ENCODE assay signal across 11 cellular contexts in the genomic region with DNA sequence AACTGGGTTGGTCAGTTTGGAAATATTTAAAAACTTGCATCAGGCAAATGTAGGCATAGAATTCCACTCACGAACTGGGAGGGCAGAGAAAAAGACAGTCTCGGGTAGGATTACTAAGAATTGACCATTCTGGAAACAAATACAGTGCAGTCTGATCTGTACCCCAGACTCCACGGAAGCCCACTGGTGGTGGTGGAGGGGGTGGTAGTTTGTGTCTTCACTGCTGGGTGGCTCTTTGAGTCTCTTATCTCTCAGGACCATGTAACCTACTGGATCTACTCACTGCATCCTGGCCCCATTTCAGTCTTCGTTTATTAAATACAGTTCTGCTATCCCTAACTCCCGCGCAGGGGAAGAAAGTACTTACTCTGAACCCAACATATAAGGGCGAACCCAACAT. TPM values are rescaled to one million over a fixed set of nuclear protein-coding genes. Genes with fewer than 3 reads are reported as not detected.
A peak's percentile ranks its signal among the peaks of the same experiment; 100 is the strongest.
DNase-seq lines count a peak whose midpoint lies in the region; ATAC-seq and TF ChIP-seq lines count a peak whose summit lies in the region.
"Had no signal": no experiment of that assay in that cellular context is flagged by ENCODE, and none has a peak within 500 bp of the region (broad histone marks: within the 10 kb centered on the region; RNA-seq: fewer than 3 reads in every experiment).

No MANE protein-coding gene starts in this region.

- H3K9me3 ChIP-seq in colonic mucosa, result no peaks in the 10 kb centered on the region
- H3K9me3 ChIP-seq in mesodermal cell (ENCODE audit: control insufficient read depth, low read length), result no peaks in the 10 kb centered on the region
- no peaks in the 10 kb centered on the region for H3K9me3 ChIP-seq in aorta (ENCODE audit: control insufficient read depth, low read length)

- H3K4me1 ChIP-seq in colonic mucosa, result no peaks in the 10 kb centered on the region
- H3K4me1 ChIP-seq in mesodermal cell (ENCODE audit: control insufficient read depth, insufficient read depth, low read length, poor library complexity, severe bottlenecking), result peaks cover 18% of the 10 kb centered on the region
- H3K4me1 ChIP-seq in aorta (ENCODE audit: control insufficient read depth in 1 of 2, insufficient read depth in 2 of 2, low read length in 2 of 2), result peaks cover 0 to 2% of the 10 kb centered on the region in 2 donors

- no peak for TF ChIP-seq CTCF in colonic mucosa (IDR thresholded peaks at IDR 0.05)

- H3K27ac ChIP-seq in colonic mucosa (peak overlapping the region; percentile 50), mesodermal cell (ENCODE audit: low read depth, low read length, severe bottlenecking) (peak overlapping the region; percentile 42), aorta (ENCODE audit: low read depth in 1 of 2, low read length in 2 of 2) (no peak overlapping the region)

- H3K4me3 ChIP-seq in colonic mucosa (peak overlapping the region; percentile 46), mesodermal cell (ENCODE audit: extremely low read depth, insufficient read depth, low read length, poor library complexity, severe bottlenecking) (peak overlapping the region; percentile 85), aorta (ENCODE audit: low read length in 2 of 2) (no peak overlapping the region)

- H3K36me3 ChIP-seq in colonic mucosa, result no peaks in the 10 kb centered on the region
- H3K36me3 ChIP-seq in mesodermal cell (ENCODE audit: control insufficient read depth, insufficient read depth, low read length), result peaks cover 57% of the 10 kb centered on the region
- peaks cover 0 to 4% of the 10 kb centered on the region in 2 donors for H3K36me3 ChIP-seq in aorta (ENCODE audit: control insufficient read depth in 1 of 2, insufficient read depth in 2 of 2, low read length in 1 of 2)

- intact Hi-C loops in colonic mucosa (cut with DNase I) (no loop called here), aorta (cut with DNase I) (no loop called here)

- peak; percentile 46 for DNase-seq in stimulated activated CD4-positive, alpha-beta T cell treated with anti-CD3 and anti-CD28 coated beads, Interleukin-15, amount 100 ng/mL, for 24 hours
- no peak for DNase-seq in stimulated activated CD4-positive, alpha-beta T cell treated with anti-CD3 and anti-CD28 coated beads, Interleukin-2, amount 100 ng/mL, for 48 hours
- DNase-seq in colonic mucosa (no peak), aorta (no peak), DMS114 treated with DMSO at 0.1 percent for 48 hours (lab: John Stamatoyannopoulos, UW; ENCODE audit: unreplicated experiment) (no peak), T-helper 2 cell (no peak)
- DNase-seq: activated naive CD4-positive, alpha-beta T cell treated with anti-CD3 and anti-CD28 coated beads for 36 hours; naive B cell; PC-3 had no signal

- H3K27me3 ChIP-seq in colonic mucosa (no peaks in the 10 kb centered on the region), aorta (ENCODE audit: control insufficient read depth in 1 of 2, insufficient read depth in 2 of 2, low read length in 1 of 2) (no peaks in the 10 kb centered on the region)

- WGBS in mesodermal cell (ENCODE audit: insufficient coverage in 2 of 2), 2 experiments, result 0 to 8% methylated on average over 4 to 5 of the region's 7 CpGs
- WGBS in aorta, 2 donors, result 71 to 73% methylated on average over 7 of the region's 7 CpGs

- H3K9ac ChIP-seq in colonic mucosa (ENCODE audit: low read depth in 2 of 2, low read length in 2 of 2), result peak overlapping the region; percentile 3 to 80

- ATAC-seq in aorta (ENCODE audit: low FRiP score), result peak; percentile 29
- ATAC-seq in GM18873 (IDR thresholded peaks at IDR 0.05; ENCODE audit: low FRiP score, unreplicated experiment), result no peak

RNA-seq across cellular contexts. Expression of a gene that starts 1.8 kb away (rescaled TPM):
- total RNA-seq in colonic mucosa, result 10 to 100 TPM; 21.6 to 29.0 TPM
- 517 TPM for polyA plus RNA-seq in mesodermal cell (2013, experiment 1 of 2)
- 441 TPM for polyA plus RNA-seq in mesodermal cell (2013, experiment 2 of 2)
- 100 to 1,000 TPM; 142 to 178 TPM for total RNA-seq in aorta
- 1 to 10 TPM; 6.0 to 7.4 TPM for polyA plus RNA-seq in aorta
- total RNA-seq: PC-3 had no signal

Comparison
In these comparisons a context has a peak if more than half of its experiments do, and no peak if none do; other contexts are left out.
1. H3K27ac ChIP-seq: peak in colonic mucosa (single experiment) and mesodermal cell (single experiment); none in aorta (0 of 2).
2. H3K4me3 ChIP-seq: peak in colonic mucosa (single experiment) and mesodermal cell (single experiment); none in aorta (0 of 2).
3. RNA of a gene that starts 1.8 kb away (total RNA-seq): 142 to 178 TPM in aorta; 21.6 to 29.0 TPM in colonic mucosa; every median in the first group is over 4 times any median in the second.